ENCODE assay signal across 8 cellular contexts in genomic region chr19:41127801-41128300, GRCh38. TPM values are rescaled to one million over a fixed set of nuclear protein-coding genes. Genes with fewer than 3 reads are reported as not detected.
DNase-seq lines count a peak whose midpoint lies in the region; ATAC-seq and TF ChIP-seq lines count a peak whose summit lies in the region.
"Not testable (repeated sequence)": the region's sequence is repeated elsewhere in the genome, so short reads cannot be mapped to it uniquely, and the experiment has no call there.

No MANE protein-coding gene starts in this region.

- H3K9me2 ChIP-seq in Karpas-422 (replicated peaks; ENCODE audit: insufficient read depth, low read length): not testable (repeated sequence)

- peak; percentile 43 for TF ChIP-seq CTCF in chondrocyte (IDR thresholded peaks at IDR 0.05)

- not testable (repeated sequence) for H3K36me3 ChIP-seq in Karpas-422 (ENCODE audit: insufficient read depth, low read length)

- not testable (repeated sequence) for H3K36me3 Mint-ChIP-seq in chondrocyte (ENCODE audit: low read depth)

- peaks cover 13% of the 10 kb centered on the region for H3K4me1 Mint-ChIP-seq in chondrocyte (ENCODE audit: low read depth)

- H3K27me3 Mint-ChIP-seq in chondrocyte (ENCODE audit: low read depth): peaks cover 24% of the 10 kb centered on the region

- not testable (repeated sequence) for H3K4me2 ChIP-seq in Karpas-422 (ENCODE audit: low read depth, low read length, poor library complexity, severe bottlenecking)

- H3K9me3 Mint-ChIP-seq in chondrocyte (ENCODE audit: low read depth): not testable (repeated sequence)

- not testable (repeated sequence) for H3K27ac Mint-ChIP-seq in chondrocyte (ENCODE audit: unreplicated experiment)

- peak; percentile 95 for ATAC-seq in stimulated activated naive CD8-positive, alpha-beta T cell treated with anti-CD3 and anti-CD28 coated beads, Interleukin-15, Interleukin-2, amounts not matched to agents 100 U/mL and 50 U/mL, for 24 hours

- H3K9me3 ChIP-seq in Karpas-422 (ENCODE audit: low read length): not testable (repeated sequence)

- H3K4me1 ChIP-seq in Karpas-422 (ENCODE audit: low read length): not testable (repeated sequence)

- H3K27ac ChIP-seq in Karpas-422 (ENCODE audit: low read length): not testable (repeated sequence)

- H3K27me3 ChIP-seq in Karpas-422 (ENCODE audit: low read length): not testable (repeated sequence)

- H2AFZ ChIP-seq in Karpas-422 (ENCODE audit: low read length): not testable (repeated sequence)

- not testable (repeated sequence) for H3K9ac ChIP-seq in Karpas-422 (ENCODE audit: low read length)

- H3K4me3 ChIP-seq in Karpas-422 (ENCODE audit: low read length): not testable (repeated sequence)

- peak overlapping the region; percentile 58 for H3K4me3 Mint-ChIP-seq in chondrocyte (ENCODE audit: unreplicated experiment)

- DNase-seq in DMS79 (lab: John Stamatoyannopoulos, UW): peak; percentile 68
- DNase-seq in Karpas-422: peak; percentile 60
- DNase-seq in SHP77 (lab: John Stamatoyannopoulos, UW): peak; percentile 69 to 81
- peak; percentile 63 for DNase-seq in activated CD8-positive, alpha-beta memory T cell treated with anti-CD3 and anti-CD28 coated beads, Interleukin-2, amount 50 U/mL, for 24 hours (ENCODE audit: extremely low read depth)
- DNase-seq in chondrocyte (ENCODE audit: low spot score): not testable (repeated sequence)
- peak; percentile 5 for DNase-seq in inferior parietal cortex (ENCODE audit: extremely low spot score)
- DNase-seq in renal cortical epithelial cell (ENCODE audit: low read depth): peak; percentile 53
- peak; percentile 90 for DNase-seq in stimulated activated naive CD8-positive, alpha-beta T cell treated with anti-CD3 and anti-CD28 coated beads, Interleukin-15, Interleukin-2, amounts not matched to agents 100 U/mL and 50 U/mL, for 24 hours

- H4K20me1 ChIP-seq in Karpas-422 (ENCODE audit: insufficient read depth, low read depth, low read length): not testable (repeated sequence)

- H3K79me2 ChIP-seq in Karpas-422 (ENCODE audit: low read length): not testable (repeated sequence)

RNA-seq across cellular contexts. Expression of gene CYP2F1, which starts 13.6 kb away (rescaled TPM):
- total RNA-seq in Karpas-422 (2014; rRNA removed; shearing (Covaris generic); ENCODE audit: low replicate concordance): not detected in 2 replicates
- total RNA-seq in chondrocyte (not detected in 3 replicates), renal cortical epithelial cell (not detected in 2 replicates)

RNA-seq across cellular contexts. Expression of gene CYP2A13, which starts 39.6 kb away (rescaled TPM):
- not detected in 2 replicates for total RNA-seq in Karpas-422 (2014; rRNA removed; shearing (Covaris generic); ENCODE audit: low replicate concordance)
- total RNA-seq in chondrocyte (not detected in 3 replicates), renal cortical epithelial cell (not detected in 2 replicates)
